Comparison of ENCODE assay signal across 24 cellular contexts in genomic region chr5:103203226-103203625, GRCh38.
"Had no signal": no experiment of that assay in that cellular context is flagged by ENCODE, and none has a peak within 500 bp of the region (broad histone marks: within the 10 kb centered on the region; RNA-seq: fewer than 3 reads in every experiment).

No MANE protein-coding gene starts in this region.

- DNase-seq: colonic mucosa; cortex of kidney; effector CD8-positive, alpha-beta T cell; effector memory CD8-positive, alpha-beta T cell; endodermal cell; erythroblast; esophagus squamous epithelium; foreskin fibroblast; foreskin melanocyte; head of caudate nucleus; heart right ventricle; hippocampal formation; kidney glomerular epithelial cell; left colon; left lung; left ventricle myocardium superior; lower lobe of right lung; mesenchymal stem cell; mucosa of descending colon; naive B cell had no signal

- H3K27ac ChIP-seq: colonic mucosa, epithelial cell of prostate, esophagus squamous epithelium, gastroesophageal sphincter, heart right ventricle, left lung, lower lobe of right lung had no signal

- H3K9me3 ChIP-seq: colonic mucosa, esophagus squamous epithelium, gastroesophageal sphincter, left lung, lower lobe of right lung, mucosa of descending colon had no signal

- H3K4me1 ChIP-seq: colonic mucosa, esophagus squamous epithelium, gastroesophageal sphincter, left lung, lower lobe of right lung had no signal

- H3K4me3 ChIP-seq: colonic mucosa, esophagus squamous epithelium, gastroesophageal sphincter, heart right ventricle, left lung, lower lobe of right lung, mucosa of descending colon had no signal

- H3K36me3 ChIP-seq: colonic mucosa had no signal

- ATAC-seq: effector memory CD8-positive, alpha-beta T cell; esophagus mucosa; gastroesophageal sphincter; heart right ventricle; left colon; left lung; left ventricle myocardium superior; lower lobe of right lung; mucosa of descending colon had no signal

- FAIRE-seq: keratinocyte had no signal
